Comparison of ENCODE assay signal across 8 cellular contexts in the genomic region with DNA sequence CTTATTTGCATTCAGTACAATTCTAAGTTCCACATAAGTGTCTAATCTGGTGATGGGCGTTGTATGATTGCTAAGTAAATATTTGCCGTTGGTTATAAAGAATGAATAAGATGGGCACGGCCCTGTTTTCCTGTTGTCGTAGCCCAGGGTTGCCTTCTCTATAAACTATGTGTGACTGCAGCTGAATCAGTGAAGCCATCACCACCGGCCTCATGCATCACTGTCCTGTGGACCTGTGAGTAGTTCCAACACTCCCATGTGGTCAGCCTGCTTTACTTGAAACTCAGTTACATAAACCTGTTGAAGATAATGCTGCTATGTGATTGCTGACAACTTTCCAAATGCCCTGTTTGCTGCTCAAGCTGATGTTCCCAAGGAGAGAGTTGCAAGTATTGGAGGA. TPM values are rescaled to one million over a fixed set of nuclear protein-coding genes. Genes with fewer than 3 reads are reported as not detected.
DNase-seq lines count a peak whose midpoint lies in the region; ATAC-seq and TF ChIP-seq lines count a peak whose summit lies in the region.

No MANE protein-coding gene starts in this region.

- H4K20me1 ChIP-seq in BLaER1: no peaks in the 10 kb centered on the region

- no peak overlapping the region for H4K5ac ChIP-seq in mesendoderm (ENCODE audit: low read length)

- H3K79me1 ChIP-seq in mesendoderm (ENCODE audit: low read length): no peaks in the 10 kb centered on the region

- peak overlapping the region; percentile 15 for H3K56ac ChIP-seq in mesendoderm (ENCODE audit: low read length)

- H2BK120ac ChIP-seq in mesendoderm (ENCODE audit: low read depth, low read length): peak overlapping the region; percentile 14

- H2AK5ac ChIP-seq in mesendoderm (ENCODE audit: low read length): peak overlapping the region; percentile 28

- no peaks in the 10 kb centered on the region for H3K79me2 ChIP-seq in mesendoderm (ENCODE audit: control insufficient read depth, insufficient read depth, low read length)

- H3K36me3 ChIP-seq in BLaER1: no peaks in the 10 kb centered on the region
- no peaks in the 10 kb centered on the region for H3K36me3 ChIP-seq in mesendoderm (ENCODE audit: control insufficient read depth, insufficient read depth, low read length)

- H2BK15ac ChIP-seq in mesendoderm (replicated peaks; ENCODE audit: low read depth): no peak overlapping the region

- H3K18ac ChIP-seq in mesendoderm (ENCODE audit: low read length): peak overlapping the region; percentile 13

- H3K4me1 ChIP-seq in BLaER1: peaks cover 85% of the 10 kb centered on the region
- H3K4me1 ChIP-seq in mesendoderm (ENCODE audit: control insufficient read depth, low read depth, low read length): peaks cover 25% of the 10 kb centered on the region

- H3K23ac ChIP-seq in mesendoderm (ENCODE audit: low read length): no peak overlapping the region

- H3K27me3 ChIP-seq in BLaER1: no peaks in the 10 kb centered on the region
- H3K27me3 ChIP-seq in mesendoderm (ENCODE audit: insufficient read depth, low read length, poor library complexity): no peaks in the 10 kb centered on the region

- H3K9ac ChIP-seq in BLaER1: no peak overlapping the region
- H3K9ac ChIP-seq in mesendoderm (ENCODE audit: low read length): no peak overlapping the region

- no peak overlapping the region for H3K4me3 ChIP-seq in BLaER1
- no peak overlapping the region for H3K4me3 ChIP-seq in mesendoderm (ENCODE audit: low read length)

- peak overlapping the region; percentile 73 for H3K27ac ChIP-seq in BLaER1
- peak overlapping the region; percentile 57 for H3K27ac ChIP-seq in mesendoderm (ENCODE audit: low read depth, low read length)

- TF ChIP-seq CTCF in GM13977 (IDR thresholded peaks at IDR 0.05; ENCODE audit: extremely low read depth, insufficient read depth, missing control alignments): no peak

- H4K8ac ChIP-seq in mesendoderm (ENCODE audit: low read depth, low read length): no peak overlapping the region

- WGBS in mesendoderm (ENCODE audit: extremely low coverage, insufficient coverage, low lambda C conversion rate): no CpG with 5 or more reads among the region's 5 CpGs

- H2BK5ac ChIP-seq in mesendoderm (ENCODE audit: low read length): peak overlapping the region; percentile 7

- no peak overlapping the region for H3K4ac ChIP-seq in mesendoderm (ENCODE audit: low read depth, low read length)

- H3K4me2 ChIP-seq in BLaER1 (peak overlapping the region; percentile 81), mesendoderm (ENCODE audit: low read length) (no peak overlapping the region)

- ATAC-seq in GM21619 (IDR thresholded peaks at IDR 0.05; ENCODE audit: unreplicated experiment): no peak

- in situ Hi-C loops in GM13977 (cut with MboI; ENCODE audit: low pct_unique_long_range_greater_than_20kb, low sequenced_read_pairs, unreplicated experiment): no loop called here

- DNase-seq in LHCN-M2 (ENCODE audit: low read depth) (peak; percentile 84), astrocyte of the hippocampus (ENCODE audit: low read depth, low spot score) (peak; percentile 82), mesendoderm (peak; percentile 48), ecto neural progenitor cell (ENCODE audit: low spot score) (no peak), hippocampal formation (lab: John Stamatoyannopoulos, UW) (no peak), GM13977 (ENCODE audit: low spot score) (no peak)

- no peaks in the 10 kb centered on the region for H3K9me3 ChIP-seq in BLaER1

RNA-seq across cellular contexts. Expression of gene KLF6, which starts 21.6 kb away (rescaled TPM):
- total RNA-seq in LHCN-M2 (2014; rRNA removed): 30.7 and 35.9 TPM in 2 replicates
- polyA plus RNA-seq in LHCN-M2 (2012): 48.4 TPM
- 36.1 TPM for polyA plus RNA-seq in mesendoderm (2013, experiment 1 of 2)
- 35.3 TPM for polyA plus RNA-seq in mesendoderm (2013, experiment 2 of 2)

Comparison
In these comparisons a context has a peak if more than half of its experiments do, and no peak if none do; other contexts are left out.
1. DNase-seq: peak in LHCN-M2 (single experiment), astrocyte of the hippocampus (single experiment) and mesendoderm (single experiment); none in ecto neural progenitor cell (single experiment), hippocampal formation (0 of 2) and GM13977 (single experiment).